ENCODE assay signal across 10 cellular contexts in genomic region chrX:1537716-1538090, GRCh38. TPM values are rescaled to one million over a fixed set of nuclear protein-coding genes. Genes with fewer than 3 reads are reported as not detected.
DNase-seq lines count a peak whose midpoint lies in the region; ATAC-seq, FAIRE-seq and TF ChIP-seq lines count a peak whose summit lies in the region.
"Not testable (repeated sequence)": the region's sequence is repeated elsewhere in the genome, so short reads cannot be mapped to it uniquely, and the experiment has no call there.
"Had no signal": no experiment of that assay in that cellular context is flagged by ENCODE, and none has a peak within 500 bp of the region (broad histone marks: within the 10 kb centered on the region; RNA-seq: fewer than 3 reads in every experiment).

No MANE protein-coding gene starts in this region.

- H3K4me3 ChIP-seq in A549, result not testable (repeated sequence)
- H3K4me3 ChIP-seq in GM08714 (ENCODE audit: low read length) (peak overlapping the region; percentile 91; the same call in 1 of the 2 replicates), OCI-LY3 (ENCODE audit: low read length) (peak overlapping the region; percentile 79), heart left ventricle (peak overlapping the region in 5 of 12 donors; percentile 39 to 69 (median 59)), spleen (peak overlapping the region in 6 of 8 donors; percentile 56 to 80 (median 74))

- not testable (repeated sequence) for ATAC-seq in A549; heart left ventricle; naive B cell (ENCODE audit: low read depth in 2 of 2)

- peak overlapping the region; percentile 44 for H2AFZ ChIP-seq in OCI-LY3 (ENCODE audit: low read depth, low read length)

- not testable (repeated sequence) for H3K36me3 ChIP-seq in OCI-LY3 (replicated peaks; ENCODE audit: low read depth, low read length); heart left ventricle; spleen

- H3K9me3 ChIP-seq in A549; OCI-LY3 (ENCODE audit: insufficient read depth, low read length); heart left ventricle; spleen: not testable (repeated sequence)

- not testable (repeated sequence) for H3K9me3 Mint-ChIP-seq in activated CD4-positive, alpha-beta memory T cell treated with anti-CD3 and anti-CD28 coated beads for 36 hours; activated naive CD8-positive, alpha-beta T cell treated with anti-CD3 and anti-CD28 coated beads for 36 hours; naive B cell

- peak overlapping the region; percentile 92 for H3K9ac ChIP-seq in OCI-LY3 (ENCODE audit: low read length)

- CTCF ChIA-PET in A549 (lab: Yijun Ruan, JAX); activated CD4-positive, alpha-beta memory T cell treated with anti-CD3 and anti-CD28 coated beads for 36 hours (lab: Charles Lee): not testable (repeated sequence)

- FAIRE-seq in A549 (lab: Jason Lieb, UNC), result not testable (repeated sequence)

- not testable (repeated sequence) for DNase-seq in A549 (ENCODE audit: low read depth in 1 of 2, low spot score in 1 of 2); activated naive CD8-positive, alpha-beta T cell treated with anti-CD3 and anti-CD28 coated beads for 36 hours; heart left ventricle; naive B cell; spleen
- peak; percentile 25 for DNase-seq in activated CD4-positive, alpha-beta memory T cell treated with anti-CD3 and anti-CD28 coated beads for 36 hours

- not testable (repeated sequence) for TF ChIP-seq CTCF in A549 (IDR thresholded peaks at IDR 0.05); OCI-LY3 (IDR thresholded peaks at IDR 0.05; ENCODE audit: low read depth, low read length); heart left ventricle (IDR thresholded peaks at IDR 0.05); spleen (IDR thresholded peaks at IDR 0.05 in 8 of 11, conservative IDR thresholded peaks at IDR 0.05 in 3 of 11)

- H3K4me1 ChIP-seq in A549, result not testable (repeated sequence)
- peaks cover 21% of the 10 kb centered on the region for H3K4me1 ChIP-seq in OCI-LY3 (ENCODE audit: low read length)
- H3K4me1 ChIP-seq in heart left ventricle, result peaks cover 0 to 17% (median 0%) of the 10 kb centered on the region in 12 donors
- H3K4me1 ChIP-seq in spleen, result peaks cover 5 to 44% (median 20%) of the 10 kb centered on the region in 6 donors

- intact Hi-C loops in activated CD4-positive, alpha-beta memory T cell treated with anti-CD3 and anti-CD28 coated beads for 36 hours (cut with micrococcal nuclease), result loop anchor here (1.0 to 5.0 kb wide), 6 partner anchors 17 to 1170 kb away; partner anchors contain the start of gene SLC25A6
- intact Hi-C loops in heart left ventricle (cut with DNase I) (loop anchor here in 2 of 10 donors (2.0 to 5.0 kb wide), 2 partner anchors 40 to 51 kb away; no protein-coding TSS in a partner anchor), spleen (cut with DNase I; ENCODE audit: low total_unique reads) (loop anchor here (10.0 kb wide), 1 partner anchor 73 kb away; no protein-coding TSS in a partner anchor)

- H3K79me2 ChIP-seq in OCI-LY3 (ENCODE audit: low read length), result not testable (repeated sequence)

- not testable (repeated sequence) for H3K27me3 ChIP-seq in OCI-LY3 (ENCODE audit: low read depth, low read length); heart left ventricle; spleen (replicated peaks in 1 of 7)

- not testable (repeated sequence) for TF ChIP-seq EP300 in A549 (IDR thresholded peaks at IDR 0.05)

- not testable (repeated sequence) for H3K27me3 Mint-ChIP-seq in activated CD4-positive, alpha-beta memory T cell treated with anti-CD3 and anti-CD28 coated beads for 36 hours; activated naive CD8-positive, alpha-beta T cell treated with anti-CD3 and anti-CD28 coated beads for 36 hours; naive B cell

- not testable (repeated sequence) for H4K20me1 ChIP-seq in OCI-LY3 (ENCODE audit: insufficient read depth, low read length)

- H3K4me2 ChIP-seq in A549 (peak overlapping the region; percentile 81), OCI-LY3 (ENCODE audit: low read length) (peak overlapping the region; percentile 100)

- TF ChIP-seq POLR2A in A549 (IDR thresholded peaks at IDR 0.05; ENCODE audit: low read length); heart left ventricle (IDR thresholded peaks at IDR 0.05); spleen (IDR thresholded peaks at IDR 0.05): not testable (repeated sequence)

- H3K4me3 Mint-ChIP-seq in activated CD4-positive, alpha-beta memory T cell treated with anti-CD3 and anti-CD28 coated beads for 36 hours, result peak overlapping the region; percentile 94
- H3K4me3 Mint-ChIP-seq in activated naive CD8-positive, alpha-beta T cell treated with anti-CD3 and anti-CD28 coated beads for 36 hours, result peak overlapping the region; percentile 93
- peak overlapping the region; percentile 93 to 100 (median 98) for H3K4me3 Mint-ChIP-seq in naive B cell

- H3K36me3 Mint-ChIP-seq in activated CD4-positive, alpha-beta memory T cell treated with anti-CD3 and anti-CD28 coated beads for 36 hours; activated naive CD8-positive, alpha-beta T cell treated with anti-CD3 and anti-CD28 coated beads for 36 hours; naive B cell: not testable (repeated sequence)

- TF ChIP-seq RAD21 in A549 (conservative IDR thresholded peaks at IDR 0.05 in 1 of 2, IDR thresholded peaks at IDR 0.05 in 1 of 2), result not testable (repeated sequence)

- 63% methylated on average over 7 of the region's 7 CpGs for WGBS in A549 (ENCODE audit: missing lambda C conversion rate)
- 70 to 77% (median 73%) methylated on average over 7 of the region's 7 CpGs for WGBS in heart left ventricle, 4 donors
- 27 to 57% (median 37%) methylated on average over 7 of the region's 7 CpGs for WGBS in spleen, 5 donors

- H3K27ac Mint-ChIP-seq in activated CD4-positive, alpha-beta memory T cell treated with anti-CD3 and anti-CD28 coated beads for 36 hours, result peak overlapping the region; percentile 99
- H3K27ac Mint-ChIP-seq in activated naive CD8-positive, alpha-beta T cell treated with anti-CD3 and anti-CD28 coated beads for 36 hours, result peak overlapping the region; percentile 96
- peak overlapping the region; percentile 98 to 100 (median 99) for H3K27ac Mint-ChIP-seq in naive B cell

- H3K4me1 Mint-ChIP-seq in activated CD4-positive, alpha-beta memory T cell treated with anti-CD3 and anti-CD28 coated beads for 36 hours (ENCODE audit: low read depth), result peaks cover 15% of the 10 kb centered on the region
- H3K4me1 Mint-ChIP-seq in activated naive CD8-positive, alpha-beta T cell treated with anti-CD3 and anti-CD28 coated beads for 36 hours, result peaks cover 16% of the 10 kb centered on the region
- peaks cover 18 to 33% (median 19%) of the 10 kb centered on the region in 3 donors for H3K4me1 Mint-ChIP-seq in naive B cell

- POLR2A ChIA-PET in A549 (lab: Yijun Ruan, JAX); activated CD4-positive, alpha-beta memory T cell treated with anti-CD3 and anti-CD28 coated beads for 36 hours (lab: Charles Lee): not testable (repeated sequence)

- not testable (repeated sequence) for H3K27ac ChIP-seq in A549
- peak overlapping the region; percentile 94 for H3K27ac ChIP-seq in OCI-LY3 (ENCODE audit: low read length)
- peak overlapping the region in 7 of 12 donors; percentile 51 to 95 (median 77) for H3K27ac ChIP-seq in heart left ventricle
- peak overlapping the region; percentile 89 to 94 (median 90) for H3K27ac ChIP-seq in spleen

RNA-seq across cellular contexts. Expression of gene P2RY8, which starts 0.7 kb away (rescaled TPM):
- polyA plus RNA-seq in A549 (2011; rRNA removed) (not detected in 2 replicates), A549 (2017; fragmentation: RNase III; extraction: RNeasy Plus Mini Kit Qiagen cat#74134 plus additional on column Dnase treatment) (0.03 TPM in 1 of 3 replicates, not detected in the others), heart left ventricle (1 to 10 TPM; 1.1 to 6.1 TPM), naive B cell (ENCODE audit: low read depth in 6 of 6) (100 to 1,000 TPM; 227 to 320 (median 275) TPM), spleen (10 to 100 TPM in 1 of 3 donors, 1 to 10 TPM in 2; 8.1 to 15.5 (median 8.5) TPM)
- polyA plus RNA-seq in A549 (2012; cell fraction: cytosol; rRNA removed), result 0.01 TPM in 1 of 2 replicates, not detected in the other
- polyA plus RNA-seq in A549 (2012; cell fraction: nucleus; rRNA removed), result not detected in 2 replicates
- not detected in 2 replicates for polyA minus RNA-seq in A549 (2011; rRNA and poly(A)+ RNA removed)
- 10 to 100 TPM; 30.2 to 32.7 TPM for total RNA-seq in activated CD4-positive, alpha-beta memory T cell treated with anti-CD3 and anti-CD28 coated beads for 36 hours
- total RNA-seq in activated naive CD8-positive, alpha-beta T cell treated with anti-CD3 and anti-CD28 coated beads for 36 hours, result 10 to 100 TPM; 12.5 to 13.3 TPM
- total RNA-seq in heart left ventricle (10 to 100 TPM in 1 of 9 donors, 1 to 10 TPM in 6, under 1 TPM in 2; 0.62 to 10.5 (median 2.3) TPM), spleen (10 to 100 TPM; 19.5 to 32.2 (median 30.0) TPM)
- polyA plus RNA-seq: BJ, keratinocyte had no signal

RNA-seq across cellular contexts. Expression of gene AKAP17A, which starts 53.7 kb away (rescaled TPM):
- polyA plus RNA-seq in A549 (2011; rRNA removed) (18.0 and 24.9 TPM in 2 replicates), A549 (2017; fragmentation: RNase III; extraction: RNeasy Plus Mini Kit Qiagen cat#74134 plus additional on column Dnase treatment) (27.3 to 32.9 TPM (median 32.5 TPM) in 3 replicates), heart left ventricle (10 to 100 TPM; 16.1 to 20.1 TPM), naive B cell (ENCODE audit: low read depth in 6 of 6) (10 to 100 TPM; 14.2 to 69.9 (median 21.2) TPM), spleen (10 to 100 TPM; 36.6 to 68.2 (median 59.6) TPM)
- 39.4 and 42.5 TPM in 2 replicates for polyA plus RNA-seq in A549 (2012; cell fraction: cytosol; rRNA removed)
- 110 and 134 TPM in 2 replicates for polyA plus RNA-seq in A549 (2012; cell fraction: nucleus; rRNA removed)
- 10.9 and 14.5 TPM in 2 replicates for polyA minus RNA-seq in A549 (2011; rRNA and poly(A)+ RNA removed)
- 10 to 100 TPM; 59.4 to 62.9 TPM for total RNA-seq in activated CD4-positive, alpha-beta memory T cell treated with anti-CD3 and anti-CD28 coated beads for 36 hours
- 10 to 100 TPM; 48.2 to 49.2 TPM for total RNA-seq in activated naive CD8-positive, alpha-beta T cell treated with anti-CD3 and anti-CD28 coated beads for 36 hours
- total RNA-seq in heart left ventricle (10 to 100 TPM; 12.5 to 20.4 (median 15.6) TPM), spleen (10 to 100 TPM; 60.6 to 88.9 (median 73.5) TPM)
